Comparison of ENCODE assay signal across 9 cellular contexts in genomic region chrX:65706041-65706828, GRCh38. TPM values are rescaled to one million over a fixed set of nuclear protein-coding genes. Genes with fewer than 3 reads are reported as not detected.
DNase-seq lines count a peak whose midpoint lies in the region; ATAC-seq and TF ChIP-seq lines count a peak whose summit lies in the region.
"Had no signal": no experiment of that assay in that cellular context is flagged by ENCODE, and none has a peak within 500 bp of the region (broad histone marks: within the 10 kb centered on the region; RNA-seq: fewer than 3 reads in every experiment).

No MANE protein-coding gene starts in this region.

- no peaks in the 10 kb centered on the region for H3K36me3 ChIP-seq in CD4-positive, alpha-beta memory T cell (ENCODE audit: insufficient read depth, low read length)
- H3K36me3 ChIP-seq in Panc1 (ENCODE audit: control insufficient read depth, insufficient read depth, low read length) (no peaks in the 10 kb centered on the region), upper lobe of right lung (no peaks in the 10 kb centered on the region)

- H3K4me3 Mint-ChIP-seq in CD4-positive, alpha-beta memory T cell = peak overlapping the region in 7 of 8 donors; percentile 32 to 82 (median 63)
- H3K4me3 Mint-ChIP-seq in brain = no peak overlapping the region
- H3K4me3 Mint-ChIP-seq: nephron had no signal

- intact Hi-C loops in CD4-positive, alpha-beta memory T cell (cut with micrococcal nuclease) = no loop called here
- intact Hi-C loops in Panc1 (cut with micrococcal nuclease; ENCODE audit: unreplicated experiment) (loop anchor here (10.0 kb wide), 1 partner anchor 111 kb away; no protein-coding TSS in a partner anchor), upper lobe of right lung (cut with DNase I) (no loop called here)

- CTCF ChIA-PET in CD4-positive, alpha-beta memory T cell (lab: Charles Lee; ENCODE audit: partially characterized antibody) = interaction anchor here (0.9 to 1.7 kb wide), 3 partner anchors 14 to 110 kb away, joined by 3 to 8 read pairs (median 3); no protein-coding TSS in a partner anchor
- CTCF ChIA-PET in Panc1 (lab: Charles Lee) = no interaction called here

- H3K4me1 ChIP-seq in CD4-positive, alpha-beta memory T cell (ENCODE audit: insufficient read depth, low read length) = peaks cover 71% of the 10 kb centered on the region
- peaks cover 5% of the 10 kb centered on the region for H3K4me1 ChIP-seq in Panc1 (ENCODE audit: control insufficient read depth, insufficient read depth, low read length)
- peaks cover 46% of the 10 kb centered on the region for H3K4me1 ChIP-seq in upper lobe of right lung

- peak; percentile 64 for ATAC-seq in GM21825 (IDR thresholded peaks at IDR 0.05; ENCODE audit: unreplicated experiment)
- ATAC-seq in Panc1 = peak; percentile 75
- ATAC-seq in upper lobe of right lung = peak; percentile 86
- no peak for ATAC-seq in GM18873 (IDR thresholded peaks at IDR 0.05; ENCODE audit: low FRiP score, unreplicated experiment)

- TF ChIP-seq CTCF in Panc1 (IDR thresholded peaks at IDR 0.05) (no peak), brain (conservative IDR thresholded peaks at IDR 0.05) (no peak), upper lobe of right lung (IDR thresholded peaks at IDR 0.05) (no peak)

- peak overlapping the region; percentile 61 for H3K27ac ChIP-seq in CD4-positive, alpha-beta memory T cell (ENCODE audit: low read depth, low read length)
- H3K27ac ChIP-seq in Panc1 (ENCODE audit: low read length) (no peak overlapping the region), upper lobe of right lung (peak overlapping the region; percentile 63)

- H3K4me1 Mint-ChIP-seq in CD4-positive, alpha-beta memory T cell = peaks cover 51 to 82% (median 68%) of the 10 kb centered on the region in 4 donors
- H3K4me1 Mint-ChIP-seq in brain = peaks cover 9% of the 10 kb centered on the region

- BruUV-seq in Panc1 (replicated peaks; lab: Mats Ljungman, UMichigan) = no TSS peak

- in situ Hi-C loops in Panc1 (cut with HindIII; ENCODE audit: low pct_unique_long_range_greater_than_20kb, low sequenced_read_pairs) = no loop called here

- peak overlapping the region in 1 of 2 donors; percentile 15 for H3K4me3 ChIP-seq in CD4-positive, alpha-beta memory T cell (ENCODE audit: low read length in 2 of 2)
- H3K4me3 ChIP-seq in Panc1 (ENCODE audit: low read depth in 2 of 2, low read length in 2 of 2) (no peak overlapping the region), upper lobe of right lung (no peak overlapping the region)

- H3K27me3 ChIP-seq in CD4-positive, alpha-beta memory T cell (ENCODE audit: insufficient read depth, low read length) = no peaks in the 10 kb centered on the region
- no peaks in the 10 kb centered on the region for H3K27me3 ChIP-seq in Panc1 (ENCODE audit: control insufficient read depth, insufficient read depth, low read length)
- no peaks in the 10 kb centered on the region for H3K27me3 ChIP-seq in upper lobe of right lung

- no peaks in the 10 kb centered on the region for H3K9me3 ChIP-seq in CD4-positive, alpha-beta memory T cell (ENCODE audit: control insufficient read depth in 1 of 2, low read length in 2 of 2)
- no peaks in the 10 kb centered on the region for H3K9me3 ChIP-seq in Panc1 (ENCODE audit: control insufficient read depth, insufficient read depth, low read depth, low read length)
- no peaks in the 10 kb centered on the region for H3K9me3 ChIP-seq in upper lobe of right lung

- H3K27me3 Mint-ChIP-seq in CD4-positive, alpha-beta memory T cell = no peaks in the 10 kb centered on the region
- H3K27me3 Mint-ChIP-seq in brain = no peaks in the 10 kb centered on the region

- H3K27ac Mint-ChIP-seq in CD4-positive, alpha-beta memory T cell = peak overlapping the region; percentile 85 to 97 (median 92)
- peak overlapping the region in 3 of 5 experiments; percentile 41 to 61 (median 57) for H3K27ac Mint-ChIP-seq in brain

- POLR2A ChIA-PET in CD4-positive, alpha-beta memory T cell (lab: Charles Lee; ENCODE audit: partially characterized antibody) = interaction anchor here (0.9 to 5.2 kb wide), 7 partner anchors 9 to 110 kb away, joined by 3 to 23 read pairs (median 4); partner anchors contain the start of gene MSN
- POLR2A ChIA-PET in Panc1 (lab: Charles Lee) = no interaction called here

- DNase-seq in CD4-positive, alpha-beta memory T cell = peak in 1 of 5 donors; percentile 75
- peak; percentile 48 for DNase-seq in Panc1 (ENCODE audit: low read depth, low spot score)
- DNase-seq in lung microvascular endothelial cell (ENCODE audit: low read depth in 2 of 2) = peak; percentile 53 to 84
- no peak for DNase-seq in upper lobe of right lung
- DNase-seq in SHP77 treated with DMSO at 0.1 percent for 48 hours (lab: John Stamatoyannopoulos, UW) = no peak

- peaks cover 21 to 55% of the 10 kb centered on the region in 2 donors for H3K36me3 Mint-ChIP-seq in CD4-positive, alpha-beta memory T cell
- no peaks in the 10 kb centered on the region for H3K36me3 Mint-ChIP-seq in brain

- H3K9me3 Mint-ChIP-seq in CD4-positive, alpha-beta memory T cell = no peaks in the 10 kb centered on the region
- peaks cover 0 to 3% (median 0%) of the 10 kb centered on the region in 5 experiments for H3K9me3 Mint-ChIP-seq in brain

RNA-seq across cellular contexts. Expression of gene MSN, which starts 38.8 kb away (rescaled TPM):
- total RNA-seq in CD4-positive, alpha-beta memory T cell = 100 to 1,000 TPM; 334 to 343 TPM
- 100 to 1,000 TPM; 594 to 669 TPM for polyA plus RNA-seq in CD4-positive, alpha-beta memory T cell
- 185 TPM for total RNA-seq in Panc1 (2021; ENCODE audit: unreplicated experiment)
- polyA plus RNA-seq in Panc1 (2012; ENCODE audit: insufficient read length) = 166 TPM
- polyA plus RNA-seq in brain (ENCODE audit: insufficient read depth, low read depth, low replicate concordance) = 231 TPM
- total RNA-seq in lung microvascular endothelial cell = 156 and 229 TPM in 2 replicates
- 462 TPM for total RNA-seq in upper lobe of right lung

Comparison
In these comparisons a context has a peak if more than half of its experiments do, and no peak if none do; other contexts are left out.
1. DNase-seq: peak in Panc1 (single experiment) and lung microvascular endothelial cell (2 of 2); none in upper lobe of right lung (single experiment) and SHP77 treated with DMSO at 0.1 percent for 48 hours (single experiment).
2. H3K4me3 Mint-ChIP-seq: peak in CD4-positive, alpha-beta memory T cell (7 of 8); none in brain (0 of 5).